In the genomic region with DNA sequence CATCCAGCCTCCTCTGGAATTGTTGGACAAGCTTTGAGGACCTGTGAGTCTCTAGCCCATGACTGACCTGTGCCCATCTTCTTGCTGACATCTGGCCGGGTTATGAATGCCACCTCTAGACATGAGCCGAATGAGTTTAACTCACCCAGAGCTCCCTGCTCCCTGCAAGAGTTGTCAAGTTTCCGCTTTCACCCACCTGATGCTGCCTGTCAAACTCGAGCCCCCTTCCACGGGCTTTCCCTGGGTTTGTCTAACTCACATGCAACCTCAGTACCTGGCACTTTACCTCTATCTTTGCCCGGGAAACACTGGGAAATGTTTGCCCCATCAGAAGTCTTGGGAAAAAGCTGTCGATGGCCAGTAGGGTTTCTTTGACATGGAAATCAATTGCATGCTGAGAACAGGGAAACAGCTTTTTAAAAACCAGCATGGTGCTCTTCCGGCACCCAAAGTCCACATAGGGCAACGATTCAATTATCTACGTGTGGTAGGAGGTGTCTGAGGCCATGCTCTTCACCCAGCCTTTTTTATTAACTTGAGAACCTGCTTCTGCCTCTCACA, we compare ENCODE assay signal across 18 cellular contexts. TPM values are rescaled to one million over a fixed set of nuclear protein-coding genes. Genes with fewer than 3 reads are reported as not detected.
A peak's percentile ranks its signal among the peaks of the same experiment; 100 is the strongest.
DNase-seq lines count a peak whose midpoint lies in the region; ATAC-seq and TF ChIP-seq lines count a peak whose summit lies in the region.
"Had no signal": no experiment of that assay in that cellular context is flagged by ENCODE, and none has a peak within 500 bp of the region (broad histone marks: within the 10 kb centered on the region; RNA-seq: fewer than 3 reads in every experiment).

No MANE protein-coding gene starts in this region.

- no peak for TF ChIP-seq POLR2A in sigmoid colon (IDR thresholded peaks at IDR 0.05)

- peaks cover 5% of the 10 kb centered on the region for H3K4me1 ChIP-seq in endodermal cell (ENCODE audit: control insufficient read depth, insufficient read depth, low read length)
- peaks cover 0 to 52% (median 39%) of the 10 kb centered on the region in 4 donors for H3K4me1 ChIP-seq in sigmoid colon
- H3K4me1 ChIP-seq: HAP-1 had no signal

- peaks cover 7% of the 10 kb centered on the region for H3K27me3 Mint-ChIP-seq in endodermal cell (ENCODE audit: insufficient read depth)

- H3K27ac Mint-ChIP-seq in endodermal cell: no peak overlapping the region
- H3K27ac Mint-ChIP-seq: CD8-positive, alpha-beta T cell had no signal

- TF ChIP-seq EP300 in sigmoid colon (IDR thresholded peaks at IDR 0.05): no peak

- no peaks in the 10 kb centered on the region for H3K36me3 Mint-ChIP-seq in endodermal cell (ENCODE audit: low read depth)
- H3K36me3 Mint-ChIP-seq: CD8-positive, alpha-beta T cell had no signal

- intact Hi-C loops in sigmoid colon (cut with DNase I): no loop called here

- H3K4me3 ChIP-seq in endodermal cell (ENCODE audit: low read length): no peak overlapping the region
- no peak overlapping the region for H3K4me3 ChIP-seq in sigmoid colon
- H3K4me3 ChIP-seq: BLaER1 treated with 17β-estradiol and CSF1 and Interleukin-3, amounts not matched to agents 10 nM and 100 nM; HAP-1 had no signal

- H3K27me3 ChIP-seq in endodermal cell (ENCODE audit: control insufficient read depth, insufficient read depth, low read length, poor library complexity, severe bottlenecking): no peaks in the 10 kb centered on the region
- no peaks in the 10 kb centered on the region for H3K27me3 ChIP-seq in sigmoid colon
- H3K27me3 ChIP-seq: BLaER1 treated with 17β-estradiol and CSF1 and Interleukin-3, amounts not matched to agents 10 nM and 100 nM had no signal

- H3K27ac ChIP-seq in endodermal cell (ENCODE audit: low read depth, low read length) (no peak overlapping the region), sigmoid colon (peak overlapping the region; percentile 28 to 78 (median 44))
- H3K27ac ChIP-seq: BLaER1 treated with 17β-estradiol and CSF1 and Interleukin-3, amounts not matched to agents 10 nM and 100 nM had no signal

- TF ChIP-seq CTCF in endodermal cell (conservative IDR thresholded peaks at IDR 0.05) (no peak), sigmoid colon (IDR thresholded peaks at IDR 0.05) (no peak)

- peaks cover 2% of the 10 kb centered on the region for H3K9me3 Mint-ChIP-seq in endodermal cell
- H3K9me3 Mint-ChIP-seq: CD8-positive, alpha-beta T cell had no signal

- no peak overlapping the region for H3K9ac ChIP-seq in endodermal cell (ENCODE audit: extremely low read depth, low read length, poor library complexity, severe bottlenecking)
- H3K9ac ChIP-seq: BLaER1 treated with 17β-estradiol and CSF1 and Interleukin-3, amounts not matched to agents 10 nM and 100 nM had no signal

- H3K4me3 Mint-ChIP-seq in endodermal cell: no peak overlapping the region
- H3K4me3 Mint-ChIP-seq: CD8-positive, alpha-beta T cell had no signal

- WGBS in endodermal cell (ENCODE audit: insufficient coverage in 1 of 2, insufficient read length in 1 of 2), 2 experiments: 63 to 64% methylated on average over 7 to 10 of the region's 10 CpGs
- WGBS in sigmoid colon, 2 donors: 56 to 64% methylated on average over 10 of the region's 10 CpGs

- no peak for ATAC-seq in stimulated activated naive CD8-positive, alpha-beta T cell treated with anti-CD3 and anti-CD28 coated beads, Interleukin-15, Interleukin-2, amounts not matched to agents 100 U/mL and 50 U/mL, for 24 hours
- ATAC-seq in GM18511 (IDR thresholded peaks at IDR 0.05; ENCODE audit: unreplicated experiment): no peak
- ATAC-seq: CD8-positive, alpha-beta T cell; Panc1 had no signal

- H3K9me3 ChIP-seq in endodermal cell (ENCODE audit: control insufficient read depth, low read length): no peaks in the 10 kb centered on the region
- no peaks in the 10 kb centered on the region for H3K9me3 ChIP-seq in sigmoid colon
- H3K9me3 ChIP-seq: HAP-1 had no signal

- H3K4me1 Mint-ChIP-seq in endodermal cell: peaks cover 14% of the 10 kb centered on the region

- DNase-seq in NCI-H146 treated with DMSO at 0.1 percent for 48 hours (lab: John Stamatoyannopoulos, UW; ENCODE audit: unreplicated experiment): peak; percentile 50
- peak; percentile 75 for DNase-seq in endodermal cell
- DNase-seq in sigmoid colon: no peak
- no peak for DNase-seq in stimulated activated naive CD8-positive, alpha-beta T cell treated with anti-CD3 and anti-CD28 coated beads, Interleukin-15, Interleukin-2, amounts not matched to agents 100 U/mL and 50 U/mL, for 24 hours
- no peak for DNase-seq in activated naive CD4-positive, alpha-beta T cell treated with Interleukin-2 at 50 U/mL for 16 hours
- DNase-seq in NCI-H2081 (lab: John Stamatoyannopoulos, UW): no peak
- DNase-seq: CD8-positive, alpha-beta T cell; DND-41; NCI-H1092; NCI-H1436; NCI-H2029; NCI-H524 treated with DMSO at 0.1 percent for 48 hours; NCI-H82 had no signal

- no peaks in the 10 kb centered on the region for H3K36me3 ChIP-seq in endodermal cell (ENCODE audit: control insufficient read depth, insufficient read depth, low read length)
- H3K36me3 ChIP-seq in sigmoid colon: no peaks in the 10 kb centered on the region
- H3K36me3 ChIP-seq: BLaER1 treated with 17β-estradiol and CSF1 and Interleukin-3, amounts not matched to agents 10 nM and 100 nM; HAP-1 had no signal

RNA-seq across cellular contexts. Expression of a gene that starts 33.8 kb away (rescaled TPM):
- total RNA-seq in endodermal cell (under 1 TPM; 0.13 to 0.64 TPM), sigmoid colon (under 1 TPM in 3 of 4 donors, not detected in 1; 0.16 to 0.68 (median 0.36) TPM)
- not detected for polyA plus RNA-seq in endodermal cell (2013, experiment 1 of 2)
- polyA plus RNA-seq in endodermal cell (2013, experiment 2 of 2): 0.12 TPM
- polyA plus RNA-seq in sigmoid colon: under 1 TPM in 1 of 3 donors, not detected in 2; 0.07 TPM
- total RNA-seq: G401 had no signal

Comparison
In these comparisons a context has a peak if more than half of its experiments do, and no peak if none do; other contexts are left out.
1. DNase-seq: peak in NCI-H146 treated with DMSO at 0.1 percent for 48 hours (single experiment) and endodermal cell (single experiment); none in sigmoid colon (single experiment), stimulated activated naive CD8-positive, alpha-beta T cell treated with anti-CD3 and anti-CD28 coated beads, Interleukin-15, Interleukin-2, amounts not matched to agents 100 U/mL and 50 U/mL, for 24 hours (single experiment), activated naive CD4-positive, alpha-beta T cell treated with Interleukin-2 at 50 U/mL for 16 hours (single experiment) and NCI-H2081 (0 of 2).